ENCODE assay signal across 23 cellular contexts in genomic region chr14:104776481-104776880, GRCh38. TPM values are rescaled to one million over a fixed set of nuclear protein-coding genes. Genes with fewer than 3 reads are reported as not detected.
"Had no signal": no experiment of that assay in that cellular context is flagged by ENCODE, and none has a peak within 500 bp of the region (broad histone marks: within the 10 kb centered on the region; RNA-seq: fewer than 3 reads in every experiment).

No MANE protein-coding gene starts in this region.

- H3K4me1 ChIP-seq: heart right ventricle, uterus had no signal

- H3K9me3 Mint-ChIP-seq: naive thymus-derived CD8-positive, alpha-beta T cell; type B pancreatic cell had no signal

- H3K27me3 Mint-ChIP-seq: naive thymus-derived CD8-positive, alpha-beta T cell; type B pancreatic cell had no signal

- H3K27ac ChIP-seq: coronary artery, heart right ventricle, spleen, thoracic aorta, uterus had no signal

- H3K27ac Mint-ChIP-seq: endodermal cell, type B pancreatic cell had no signal

- H3K9me3 ChIP-seq: mucosa of descending colon, pancreas, prostate gland, stomach, thoracic aorta, uterus had no signal

- H3K27me3 ChIP-seq: heart right ventricle, pancreas, spleen, stomach, uterus had no signal

- H3K36me3 ChIP-seq: uterus had no signal

- H3K4me1 Mint-ChIP-seq: endodermal cell had no signal

- ATAC-seq: heart right ventricle, sciatic nerve had no signal

- DNase-seq: effector CD4-positive, alpha-beta T cell; heart right ventricle; kidney glomerular epithelial cell; mammary epithelial cell; mucosa of descending colon; naive thymus-derived CD8-positive, alpha-beta T cell; nucleus accumbens; spleen; stimulated activated CD4-positive, alpha-beta T cell treated with anti-CD3 and anti-CD28 coated beads, Interleukin-1b, Interleukin-23, amount 100 ng/mL, for 48 hours; stimulated activated CD4-positive, alpha-beta T cell treated with anti-CD3 and anti-CD28 coated beads, Interleukin-4, amount 100 ng/mL, for 24 hours; stomach; substantia nigra; uterus had no signal

- H3K36me3 Mint-ChIP-seq: type B pancreatic cell had no signal

- H3K4me3 ChIP-seq: coronary artery, heart right ventricle, mucosa of descending colon, pancreas, prostate gland, spleen, stomach, thoracic aorta, uterus had no signal

- H3K4me3 Mint-ChIP-seq: endodermal cell; naive thymus-derived CD8-positive, alpha-beta T cell; type B pancreatic cell had no signal

- FAIRE-seq: frontal cortex, islet of Langerhans, pancreas had no signal

RNA-seq across cellular contexts. Expression of gene ZBTB42, which starts 24.4 kb away (rescaled TPM):
- polyA plus RNA-seq: neural cell had no signal
